14 cellular contexts compared by ENCODE assay signal in the genomic region with DNA sequence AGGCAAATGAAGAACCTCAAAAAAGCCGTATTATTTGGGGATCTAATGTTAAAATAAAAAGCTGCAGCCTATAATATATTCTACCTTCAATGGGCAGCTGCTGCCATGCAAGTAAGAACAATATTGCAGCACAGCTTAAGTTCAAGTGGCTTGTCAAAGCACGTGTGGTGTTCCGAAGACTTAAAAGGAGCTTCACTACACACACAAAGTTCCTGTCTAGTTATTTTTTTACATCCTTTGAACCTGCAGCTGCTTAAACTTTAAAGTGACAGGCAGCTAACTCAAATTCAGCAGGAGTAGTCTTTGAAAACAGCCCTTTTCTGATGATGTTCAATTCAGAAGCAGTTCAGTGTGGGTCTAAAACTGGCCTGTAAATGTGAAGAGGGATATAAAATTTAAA.
"Had no signal": no experiment of that assay in that cellular context is flagged by ENCODE, and none has a peak within 500 bp of the region (broad histone marks: within the 10 kb centered on the region; RNA-seq: fewer than 3 reads in every experiment).

No MANE protein-coding gene starts in this region.

- H3K27ac ChIP-seq: ascending aorta, esophagus squamous epithelium, heart right ventricle, pancreas, suprapubic skin, upper lobe of right lung had no signal

- H3K4me1 Mint-ChIP-seq: activated CD4-positive, alpha-beta memory T cell treated with anti-CD3 and anti-CD28 coated beads, Interleukin-2, amount 10 ng/mL, durations not matched to agents 7 days and 5 days; activated T-helper 17 cell treated with anti-CD3 and anti-CD28 coated beads, Interleukin-2, amount 50 U/mL, for 72 hours had no signal

- H3K27ac Mint-ChIP-seq: activated CD4-positive, alpha-beta memory T cell treated with anti-CD3 and anti-CD28 coated beads, Interleukin-2, amount 10 ng/mL, durations not matched to agents 7 days and 5 days; activated T-helper 17 cell treated with anti-CD3 and anti-CD28 coated beads, Interleukin-2, amount 50 U/mL, for 72 hours had no signal

- H3K4me1 ChIP-seq: ascending aorta, esophagus squamous epithelium, pancreas, upper lobe of right lung had no signal

- ATAC-seq: activated CD4-positive, CD25-positive, alpha-beta regulatory T cell treated with anti-CD3 and anti-CD28 coated beads, Interleukin-2, amount 50 U/mL, for 24 hours; activated T-helper 17 cell treated with anti-CD3 and anti-CD28 coated beads, Interleukin-2, amount 50 U/mL, for 72 hours; heart right ventricle; left lobe of liver; pancreas; stimulated activated naive CD8-positive, alpha-beta T cell treated with anti-CD3 and anti-CD28 coated beads, Interleukin-15, Interleukin-2, amounts not matched to agents 100 U/mL and 50 U/mL, for 24 hours; upper lobe of right lung had no signal

- H3K27me3 Mint-ChIP-seq: activated CD4-positive, alpha-beta memory T cell treated with anti-CD3 and anti-CD28 coated beads, Interleukin-2, amount 10 ng/mL, durations not matched to agents 7 days and 5 days; activated T-helper 17 cell treated with anti-CD3 and anti-CD28 coated beads, Interleukin-2, amount 50 U/mL, for 72 hours had no signal

- H3K9me3 ChIP-seq: ascending aorta, esophagus squamous epithelium, pancreas, suprapubic skin, upper lobe of right lung had no signal

- H3K4me3 ChIP-seq: ascending aorta, esophagus squamous epithelium, heart right ventricle, pancreas, suprapubic skin, upper lobe of right lung had no signal

- DNase-seq: activated CD4-positive, alpha-beta memory T cell treated with anti-CD3 and anti-CD28 coated beads, Interleukin-2, amount 10 ng/mL, durations not matched to agents 7 days and 5 days; esophagus squamous epithelium; heart right ventricle; islet precursor cell; pancreas; stimulated activated CD4-positive, alpha-beta T cell treated with anti-CD3 and anti-CD28 coated beads, Interleukin-4, amount 100 ng/mL, for 1 hour; stimulated activated CD8-positive, alpha-beta memory T cell treated with anti-CD3 and anti-CD28 coated beads, Interleukin-4, amount 100 ng/mL, for 48 hours; stimulated activated naive CD8-positive, alpha-beta T cell treated with anti-CD3 and anti-CD28 coated beads, Interleukin-15, Interleukin-2, amounts not matched to agents 100 U/mL and 50 U/mL, for 24 hours; upper lobe of right lung had no signal

- H3K4me3 Mint-ChIP-seq: activated CD4-positive, alpha-beta memory T cell treated with anti-CD3 and anti-CD28 coated beads, Interleukin-2, amount 10 ng/mL, durations not matched to agents 7 days and 5 days; activated T-helper 17 cell treated with anti-CD3 and anti-CD28 coated beads, Interleukin-2, amount 50 U/mL, for 72 hours had no signal

- H3K36me3 ChIP-seq: ascending aorta, esophagus squamous epithelium, heart right ventricle, pancreas, suprapubic skin, upper lobe of right lung had no signal

- H3K27me3 ChIP-seq: ascending aorta, esophagus squamous epithelium, heart right ventricle, pancreas, suprapubic skin, upper lobe of right lung had no signal
